2 cellular contexts compared by ENCODE assay signal in the genomic region with DNA sequence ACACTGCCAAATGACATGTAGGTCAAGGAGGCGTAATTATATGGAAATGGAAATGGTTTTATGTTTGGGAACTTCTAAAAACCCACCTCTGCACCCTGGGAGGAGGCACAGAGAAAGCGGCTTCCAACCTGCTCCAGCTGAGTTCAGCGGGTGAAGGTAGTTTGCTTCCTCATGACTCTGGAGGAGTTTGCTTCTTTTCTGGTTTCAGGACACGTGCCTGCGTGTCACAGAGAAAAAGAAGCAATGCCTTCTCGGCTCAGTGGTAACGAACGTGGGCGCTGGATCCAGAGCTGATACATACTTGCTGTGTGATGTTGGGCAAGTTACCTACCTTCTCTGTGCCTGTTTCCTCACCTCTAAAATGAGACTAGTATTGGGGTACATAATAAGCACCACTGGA.
TF ChIP-seq lines count a peak whose summit lies in the region.

No MANE protein-coding gene starts in this region.

TF ChIP-seq in K562, 482 proteins besides CTCF, POLR2A, EP300 and RAD21:
- TF ChIP-seq ZFP36 (IDR thresholded peaks at IDR 0.05; ENCODE audit: low read depth, low read length, partially characterized antibody) (peak; percentile 28), ZBTB7A (IDR thresholded peaks at IDR 0.05; ENCODE audit: borderline replicate concordance, control insufficient read depth, low read depth, low read length) (no peak), RBM25 (IDR thresholded peaks at IDR 0.05; ENCODE audit: low read depth, low read length, severe bottlenecking) (peak; percentile 40), RBBP5 (IDR thresholded peaks at IDR 0.05; ENCODE audit: borderline replicate concordance, insufficient read depth, low read length, poor library complexity, severe bottlenecking) (no peak)

TF ChIP-seq in H1, 55 proteins besides CTCF, POLR2A, EP300 and RAD21:
- TF ChIP-seq KDM1A (IDR thresholded peaks at IDR 0.05; ENCODE audit: borderline replicate concordance, low read length): 0 out of 2 replicates have a peak, but pooled peaks have one; percentile 42
- TF ChIP-seq KDM4A (IDR thresholded peaks at IDR 0.05; ENCODE audit: low read depth, low read length, severe bottlenecking): no peak
